1 cellular context compared by ENCODE assay signal in the genomic region with DNA sequence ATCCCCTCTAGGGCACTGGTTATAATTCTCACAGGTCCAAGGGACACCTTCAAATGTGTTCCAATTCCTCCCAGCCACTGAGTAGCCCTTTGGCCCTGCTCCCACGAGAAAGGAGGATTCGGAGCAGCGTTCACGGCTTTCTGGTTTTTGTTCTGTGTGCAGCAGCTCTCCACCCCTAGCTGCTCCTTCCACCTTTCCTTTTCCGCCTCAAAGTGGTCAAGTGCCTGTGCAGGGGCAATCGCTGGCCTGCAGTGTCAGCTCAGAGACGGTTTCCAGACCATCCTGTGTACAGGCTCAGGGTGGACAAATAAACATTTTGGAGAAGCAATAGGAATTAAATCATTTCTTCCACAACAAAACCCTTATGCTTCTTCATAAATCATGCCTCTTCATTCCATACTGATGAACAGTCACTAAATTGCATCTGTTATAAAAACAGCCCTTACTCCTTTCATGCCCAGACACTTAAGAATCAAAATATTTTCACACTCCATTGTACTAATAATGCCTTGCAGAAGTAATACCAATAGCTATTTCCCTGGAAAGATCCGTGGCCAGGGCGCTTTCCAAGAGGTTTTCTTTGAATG.
A peak's percentile ranks its signal among the peaks of the same experiment; 100 is the strongest.
TF ChIP-seq lines count a peak whose summit lies in the region.

No MANE protein-coding gene starts in this region.

TF ChIP-seq in HepG2, 621 proteins besides CTCF, POLR2A, EP300 and RAD21:
- TF ChIP-seq ZC3H13 (CRISPR knock-in tag; IDR thresholded peaks at IDR 0.05) (no peak), ZNF263 (CRISPR knock-in tag; IDR thresholded peaks at IDR 0.05) (peak; percentile 27; the same call in 1 of the 2 replicates), BCL6 (CRISPR knock-in tag; IDR thresholded peaks at IDR 0.05) (0 out of 2 replicates have a peak, but pooled peaks have one; percentile 25), KLF15 (CRISPR knock-in tag; IDR thresholded peaks at IDR 0.05; ENCODE audit: borderline replicate concordance) (no peak), MEIS2 (CRISPR knock-in tag; IDR thresholded peaks at IDR 0.05) (no peak), PLRG1 (conservative IDR thresholded peaks at IDR 0.05) (no peak), SATB2 (CRISPR knock-in tag; IDR thresholded peaks at IDR 0.05) (no peak), HNRNPK (IDR thresholded peaks at IDR 0.05; ENCODE audit: low read depth, low read length, poor library complexity, severe bottlenecking) (no peak), ADNP (CRISPR knock-in tag; IDR thresholded peaks at IDR 0.05) (no peak), TEAD3 (CRISPR knock-in tag; optimal IDR thresholded peaks at IDR 0.05; ENCODE audit: borderline replicate concordance) (no peak), BORCS8-MEF2B (CRISPR knock-in tag; IDR thresholded peaks at IDR 0.05) (no peak), ZBTB42 (CRISPR knock-in tag; IDR thresholded peaks at IDR 0.05) (no peak), HNRNPLL (IDR thresholded peaks at IDR 0.05; ENCODE audit: low read depth, low read length, poor library complexity, severe bottlenecking) (no peak), ZMYM2 (CRISPR knock-in tag; IDR thresholded peaks at IDR 0.05) (no peak), ELF1 (CRISPR knock-in tag; IDR thresholded peaks at IDR 0.05) (no peak)
- TF ChIP-seq, protein P1, sequence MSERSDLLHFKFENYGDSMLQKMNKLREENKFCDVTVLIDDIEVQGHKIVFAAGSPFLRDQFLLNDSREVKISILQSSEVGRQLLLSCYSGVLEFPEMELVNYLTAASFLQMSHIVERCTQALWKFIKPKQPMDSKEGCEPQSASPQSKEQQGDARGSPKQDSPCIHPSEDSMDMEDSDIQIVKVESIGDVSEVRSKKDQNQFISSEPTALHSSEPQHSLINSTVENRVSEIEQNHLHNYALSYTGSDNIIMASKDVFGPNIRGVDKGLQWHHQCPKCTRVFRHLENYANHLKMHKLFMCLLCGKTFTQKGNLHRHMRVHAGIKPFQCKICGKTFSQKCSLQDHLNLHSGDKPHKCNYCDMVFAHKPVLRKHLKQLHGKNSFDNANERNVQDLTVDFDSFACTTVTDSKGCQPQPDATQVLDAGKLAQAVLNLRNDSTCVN (CRISPR knock-in tag; IDR thresholded peaks at IDR 0.05; ENCODE audit: borderline replicate concordance) = no peak
- TF ChIP-seq, protein P2, sequence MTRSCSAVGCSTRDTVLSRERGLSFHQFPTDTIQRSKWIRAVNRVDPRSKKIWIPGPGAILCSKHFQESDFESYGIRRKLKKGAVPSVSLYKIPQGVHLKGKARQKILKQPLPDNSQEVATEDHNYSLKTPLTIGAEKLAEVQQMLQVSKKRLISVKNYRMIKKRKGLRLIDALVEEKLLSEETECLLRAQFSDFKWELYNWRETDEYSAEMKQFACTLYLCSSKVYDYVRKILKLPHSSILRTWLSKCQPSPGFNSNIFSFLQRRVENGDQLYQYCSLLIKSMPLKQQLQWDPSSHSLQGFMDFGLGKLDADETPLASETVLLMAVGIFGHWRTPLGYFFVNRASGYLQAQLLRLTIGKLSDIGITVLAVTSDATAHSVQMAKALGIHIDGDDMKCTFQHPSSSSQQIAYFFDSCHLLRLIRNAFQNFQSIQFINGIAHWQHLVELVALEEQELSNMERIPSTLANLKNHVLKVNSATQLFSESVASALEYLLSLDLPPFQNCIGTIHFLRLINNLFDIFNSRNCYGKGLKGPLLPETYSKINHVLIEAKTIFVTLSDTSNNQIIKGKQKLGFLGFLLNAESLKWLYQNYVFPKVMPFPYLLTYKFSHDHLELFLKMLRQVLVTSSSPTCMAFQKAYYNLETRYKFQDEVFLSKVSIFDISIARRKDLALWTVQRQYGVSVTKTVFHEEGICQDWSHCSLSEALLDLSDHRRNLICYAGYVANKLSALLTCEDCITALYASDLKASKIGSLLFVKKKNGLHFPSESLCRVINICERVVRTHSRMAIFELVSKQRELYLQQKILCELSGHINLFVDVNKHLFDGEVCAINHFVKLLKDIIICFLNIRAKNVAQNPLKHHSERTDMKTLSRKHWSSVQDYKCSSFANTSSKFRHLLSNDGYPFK (CRISPR knock-in tag; IDR thresholded peaks at IDR 0.05; ENCODE audit: borderline replicate concordance) = no peak
- TF ChIP-seq, protein P3, sequence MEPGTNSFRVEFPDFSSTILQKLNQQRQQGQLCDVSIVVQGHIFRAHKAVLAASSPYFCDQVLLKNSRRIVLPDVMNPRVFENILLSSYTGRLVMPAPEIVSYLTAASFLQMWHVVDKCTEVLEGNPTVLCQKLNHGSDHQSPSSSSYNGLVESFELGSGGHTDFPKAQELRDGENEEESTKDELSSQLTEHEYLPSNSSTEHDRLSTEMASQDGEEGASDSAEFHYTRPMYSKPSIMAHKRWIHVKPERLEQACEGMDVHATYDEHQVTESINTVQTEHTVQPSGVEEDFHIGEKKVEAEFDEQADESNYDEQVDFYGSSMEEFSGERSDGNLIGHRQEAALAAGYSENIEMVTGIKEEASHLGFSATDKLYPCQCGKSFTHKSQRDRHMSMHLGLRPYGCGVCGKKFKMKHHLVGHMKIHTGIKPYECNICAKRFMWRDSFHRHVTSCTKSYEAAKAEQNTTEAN (CRISPR knock-in tag; conservative IDR thresholded peaks at IDR 0.05) = no peak
